Comparison of ENCODE assay signal across 13 cellular contexts in the genomic region with DNA sequence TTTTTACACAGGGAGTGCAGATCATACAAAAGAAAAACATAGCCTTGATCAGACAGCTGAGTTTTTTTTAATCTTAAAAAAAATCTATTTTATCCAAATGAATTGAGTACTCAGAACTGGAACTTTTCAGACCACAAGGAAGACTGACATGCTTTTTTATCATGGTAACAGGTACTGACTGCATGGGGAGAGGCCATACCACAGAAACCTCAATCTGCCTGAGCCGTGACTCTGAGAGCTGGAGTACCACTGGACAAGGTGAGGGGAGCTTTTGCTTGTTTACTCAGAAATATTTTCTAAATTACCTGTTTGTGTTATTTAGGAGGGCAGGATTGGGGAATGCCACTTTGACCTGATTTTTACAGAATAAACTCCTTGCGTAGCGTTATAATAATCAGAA.
DNase-seq lines count a peak whose midpoint lies in the region; ATAC-seq and TF ChIP-seq lines count a peak whose summit lies in the region.
"Had no signal": no experiment of that assay in that cellular context is flagged by ENCODE, and none has a peak within 500 bp of the region (broad histone marks: within the 10 kb centered on the region; RNA-seq: fewer than 3 reads in every experiment).

No MANE protein-coding gene starts in this region.

- H3K4me3 ChIP-seq in GM08714 (ENCODE audit: low read length), result 0 out of 2 replicates have a peak overlapping the region, but pooled peaks have one; percentile 36
- H3K4me3 ChIP-seq: K562, ovary had no signal

- no peaks in the 10 kb centered on the region for H3K36me3 Mint-ChIP-seq in activated naive CD4-positive, alpha-beta T cell treated with anti-CD3 and anti-CD28 coated beads, Interleukin-2, amount 10 ng/mL, durations not matched to agents 7 days and 5 days

- no peaks in the 10 kb centered on the region for H3K4me1 Mint-ChIP-seq in activated naive CD4-positive, alpha-beta T cell treated with anti-CD3 and anti-CD28 coated beads, Interleukin-2, amount 10 ng/mL, durations not matched to agents 7 days and 5 days

- peaks cover 4% of the 10 kb centered on the region for H3K27me3 Mint-ChIP-seq in activated naive CD4-positive, alpha-beta T cell treated with anti-CD3 and anti-CD28 coated beads, Interleukin-2, amount 10 ng/mL, durations not matched to agents 7 days and 5 days

- H3K4me3 Mint-ChIP-seq in activated naive CD4-positive, alpha-beta T cell treated with anti-CD3 and anti-CD28 coated beads, Interleukin-2, amount 10 ng/mL, durations not matched to agents 7 days and 5 days, result no peak overlapping the region

- CTCF ChIA-PET in activated naive CD4-positive, alpha-beta T cell treated with anti-CD3 and anti-CD28 coated beads, Interleukin-2, amount 10 ng/mL, durations not matched to agents 7 days and 5 days (lab: Charles Lee), result interaction anchor here (0.8 to 1.6 kb wide), 3 partner anchors 10 to 497 kb away, joined by 3 to 8 read pairs (median 5); no protein-coding TSS in a partner anchor

- DNase-seq in D341Med (ENCODE audit: low spot score) (no peak), posterior cingulate gyrus (no peak)
- no peak for DNase-seq in activated naive CD4-positive, alpha-beta T cell treated with anti-CD3 and anti-CD28 coated beads, Interleukin-2, amount 10 ng/mL, durations not matched to agents 7 days and 5 days
- DNase-seq: head of caudate nucleus; ovary; stimulated activated naive CD4-positive, alpha-beta T cell treated with Interleukin-2 at 50 U/mL for 16 hours had no signal

- intact Hi-C loops in posterior cingulate gyrus (cut with DNase I), result no loop called here

- peak; percentile 71 for ATAC-seq in GM19438 (IDR thresholded peaks at IDR 0.05; ENCODE audit: low read depth, unreplicated experiment)
- ATAC-seq in HG02840 (IDR thresholded peaks at IDR 0.05; ENCODE audit: low FRiP score, unreplicated experiment), result peak; percentile 50
- ATAC-seq in HG03460 (IDR thresholded peaks at IDR 0.05; ENCODE audit: unreplicated experiment), result peak; percentile 57
- ATAC-seq in SK-N-SH treated with all-trans-retinoic acid at 6 μM for 48 hours, result no peak
- ATAC-seq: K562, Panc1 had no signal

- no peak overlapping the region for H3K27ac Mint-ChIP-seq in activated naive CD4-positive, alpha-beta T cell treated with anti-CD3 and anti-CD28 coated beads, Interleukin-2, amount 10 ng/mL, durations not matched to agents 7 days and 5 days

- no peaks in the 10 kb centered on the region for H3K9me3 Mint-ChIP-seq in activated naive CD4-positive, alpha-beta T cell treated with anti-CD3 and anti-CD28 coated beads, Interleukin-2, amount 10 ng/mL, durations not matched to agents 7 days and 5 days

TF ChIP-seq in SK-N-SH treated with all-trans-retinoic acid at 6 μM for 48 hours, 23 proteins besides CTCF, POLR2A, EP300 and RAD21:
- TF ChIP-seq CSDC2 (CRISPR knock-in tag; IDR thresholded peaks at IDR 0.05) (no peak), ZFP3 (CRISPR knock-in tag; IDR thresholded peaks at IDR 0.05) (no peak), ZNF70 (CRISPR knock-in tag; IDR thresholded peaks at IDR 0.05) (no peak), TCF4 (CRISPR knock-in tag; IDR thresholded peaks at IDR 0.05; ENCODE audit: borderline replicate concordance) (no peak), ZC3H10 (CRISPR knock-in tag; IDR thresholded peaks at IDR 0.05) (no peak), CREB5 (CRISPR knock-in tag; IDR thresholded peaks at IDR 0.05; ENCODE audit: low read depth) (no peak), BACH2 (CRISPR knock-in tag; IDR thresholded peaks at IDR 0.05; ENCODE audit: borderline replicate concordance) (no peak), ESRRG (CRISPR knock-in tag; IDR thresholded peaks at IDR 0.05) (no peak), POU6F1 (CRISPR knock-in tag; IDR thresholded peaks at IDR 0.05; ENCODE audit: borderline replicate concordance, low read depth) (no peak), PATZ1 (CRISPR knock-in tag; IDR thresholded peaks at IDR 0.05; ENCODE audit: borderline replicate concordance) (no peak), ZFP30 (CRISPR knock-in tag; IDR thresholded peaks at IDR 0.05) (no peak), ZNF8 (CRISPR knock-in tag; IDR thresholded peaks at IDR 0.05) (no peak), OSR1 (CRISPR knock-in tag; IDR thresholded peaks at IDR 0.05) (no peak)
- TF ChIP-seq, protein P1, sequence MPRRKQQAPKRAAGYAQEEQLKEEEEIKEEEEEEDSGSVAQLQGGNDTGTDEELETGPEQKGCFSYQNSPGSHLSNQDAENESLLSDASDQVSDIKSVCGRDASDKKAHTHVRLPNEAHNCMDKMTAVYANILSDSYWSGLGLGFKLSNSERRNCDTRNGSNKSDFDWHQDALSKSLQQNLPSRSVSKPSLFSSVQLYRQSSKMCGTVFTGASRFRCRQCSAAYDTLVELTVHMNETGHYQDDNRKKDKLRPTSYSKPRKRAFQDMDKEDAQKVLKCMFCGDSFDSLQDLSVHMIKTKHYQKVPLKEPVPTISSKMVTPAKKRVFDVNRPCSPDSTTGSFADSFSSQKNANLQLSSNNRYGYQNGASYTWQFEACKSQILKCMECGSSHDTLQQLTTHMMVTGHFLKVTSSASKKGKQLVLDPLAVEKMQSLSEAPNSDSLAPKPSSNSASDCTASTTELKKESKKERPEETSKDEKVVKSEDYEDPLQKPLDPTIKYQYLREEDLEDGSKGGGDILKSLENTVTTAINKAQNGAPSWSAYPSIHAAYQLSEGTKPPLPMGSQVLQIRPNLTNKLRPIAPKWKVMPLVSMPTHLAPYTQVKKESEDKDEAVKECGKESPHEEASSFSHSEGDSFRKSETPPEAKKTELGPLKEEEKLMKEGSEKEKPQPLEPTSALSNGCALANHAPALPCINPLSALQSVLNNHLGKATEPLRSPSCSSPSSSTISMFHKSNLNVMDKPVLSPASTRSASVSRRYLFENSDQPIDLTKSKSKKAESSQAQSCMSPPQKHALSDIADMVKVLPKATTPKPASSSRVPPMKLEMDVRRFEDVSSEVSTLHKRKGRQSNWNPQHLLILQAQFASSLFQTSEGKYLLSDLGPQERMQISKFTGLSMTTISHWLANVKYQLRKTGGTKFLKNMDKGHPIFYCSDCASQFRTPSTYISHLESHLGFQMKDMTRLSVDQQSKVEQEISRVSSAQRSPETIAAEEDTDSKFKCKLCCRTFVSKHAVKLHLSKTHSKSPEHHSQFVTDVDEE (CRISPR knock-in tag; IDR thresholded peaks at IDR 0.05), result no peak
- TF ChIP-seq, protein P2, sequence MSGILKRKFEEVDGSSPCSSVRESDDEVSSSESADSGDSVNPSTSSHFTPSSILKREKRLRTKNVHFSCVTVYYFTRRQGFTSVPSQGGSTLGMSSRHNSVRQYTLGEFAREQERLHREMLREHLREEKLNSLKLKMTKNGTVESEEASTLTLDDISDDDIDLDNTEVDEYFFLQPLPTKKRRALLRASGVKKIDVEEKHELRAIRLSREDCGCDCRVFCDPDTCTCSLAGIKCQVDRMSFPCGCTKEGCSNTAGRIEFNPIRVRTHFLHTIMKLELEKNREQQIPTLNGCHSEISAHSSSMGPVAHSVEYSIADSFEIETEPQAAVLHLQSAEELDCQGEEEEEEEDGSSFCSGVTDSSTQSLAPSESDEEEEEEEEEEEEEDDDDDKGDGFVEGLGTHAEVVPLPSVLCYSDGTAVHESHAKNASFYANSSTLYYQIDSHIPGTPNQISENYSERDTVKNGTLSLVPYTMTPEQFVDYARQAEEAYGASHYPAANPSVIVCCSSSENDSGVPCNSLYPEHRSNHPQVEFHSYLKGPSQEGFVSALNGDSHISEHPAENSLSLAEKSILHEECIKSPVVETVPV (CRISPR knock-in tag; IDR thresholded peaks at IDR 0.05), result no peak
